8 cellular contexts compared by ENCODE assay signal in the genomic region with DNA sequence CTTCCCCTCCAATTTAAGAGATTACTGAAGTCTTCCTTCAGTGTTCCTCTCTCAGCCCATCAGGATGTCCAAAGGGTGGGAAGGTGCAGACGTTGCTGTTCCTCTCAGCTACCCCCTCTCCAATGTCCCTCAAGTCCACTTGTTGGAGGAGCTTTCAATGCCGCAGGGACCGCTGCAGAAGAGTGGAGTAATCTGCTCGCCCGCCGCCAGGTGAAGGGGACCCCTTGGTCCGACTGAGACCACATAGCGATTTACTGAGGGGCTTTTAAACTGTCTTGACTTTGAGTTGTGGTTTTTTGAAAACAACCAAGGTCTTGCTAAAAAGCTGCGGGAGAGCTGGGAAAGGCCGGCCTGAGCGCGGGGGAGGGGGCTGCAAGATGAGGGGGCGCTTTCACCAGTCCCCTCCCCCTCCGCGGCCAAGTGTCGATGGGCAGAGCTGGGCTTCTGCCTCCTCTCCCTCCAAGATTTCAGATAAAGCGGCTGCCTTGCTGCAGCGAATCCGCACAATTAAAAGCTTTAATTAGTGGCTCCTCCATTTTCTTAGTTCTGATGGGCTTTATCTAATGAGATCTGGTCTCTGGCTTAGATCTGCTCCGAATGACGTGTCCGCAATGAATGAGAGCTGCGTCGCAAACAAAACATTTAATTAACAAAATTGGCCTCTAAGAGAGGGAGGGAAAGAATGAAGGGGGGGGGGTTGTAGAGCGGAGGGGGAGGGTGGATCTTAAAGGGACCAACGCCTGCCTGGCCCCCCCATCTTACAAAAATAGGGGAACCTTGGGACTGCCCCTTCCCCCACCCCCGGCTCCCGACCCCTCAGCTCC. TPM values are rescaled to one million over a fixed set of nuclear protein-coding genes. Genes with fewer than 3 reads are reported as not detected.
DNase-seq lines count a peak whose midpoint lies in the region; ATAC-seq and TF ChIP-seq lines count a peak whose summit lies in the region.

No MANE protein-coding gene starts in this region.

- H3K4me2 ChIP-seq in HCT116 (ENCODE audit: low read length) (peak overlapping the region; percentile 82), PC-9 (peak overlapping the region; percentile 86)

- H3K27me3 ChIP-seq in HCT116 (ENCODE audit: insufficient read depth, low read length) = no peaks in the 10 kb centered on the region
- H3K27me3 ChIP-seq in PC-9 (ENCODE audit: insufficient read depth, low read depth) = no peaks in the 10 kb centered on the region
- H3K27me3 ChIP-seq in right lobe of liver = no peaks in the 10 kb centered on the region

- peak overlapping the region; percentile 71 for H3K4me3 Mint-ChIP-seq in chondrocyte (ENCODE audit: unreplicated experiment)

- H3K9me3 Mint-ChIP-seq in chondrocyte (ENCODE audit: low read depth) = no peaks in the 10 kb centered on the region

- H3K27me3 Mint-ChIP-seq in chondrocyte (ENCODE audit: low read depth) = no peaks in the 10 kb centered on the region

- H3K9me3 ChIP-seq in HCT116 (ENCODE audit: control insufficient read depth in 1 of 2, insufficient read depth in 1 of 2, low read depth in 1 of 2, low read length in 2 of 2) = no peaks in the 10 kb centered on the region
- no peaks in the 10 kb centered on the region for H3K9me3 ChIP-seq in PC-9 (ENCODE audit: insufficient read depth, low read depth)
- H3K9me3 ChIP-seq in right lobe of liver = no peaks in the 10 kb centered on the region

- CTCF ChIA-PET in HCT116 (lab: Charles Lee) = interaction anchor here (0.7 to 1.2 kb wide), 3 partner anchors 8 to 619 kb away, joined by 3 to 5 read pairs (median 3); no protein-coding TSS in a partner anchor
- CTCF ChIA-PET in PC-9 (lab: Charles Lee) = interaction anchor here (0.6 kb wide), 2 partner anchors 220 to 844 kb away, joined by 10 to 11 read pairs; no protein-coding TSS in a partner anchor

- POLR2A ChIA-PET in HCT116 (lab: Charles Lee) = no interaction called here
- POLR2A ChIA-PET in PC-9 (lab: Charles Lee; ENCODE audit: unreplicated experiment) = no interaction called here

- WGBS in right lobe of liver (ENCODE audit: insufficient coverage, low coverage, low lambda C conversion rate, missing lambda C conversion rate) = 28% methylated on average over 14 of the region's 28 CpGs

- no peaks in the 10 kb centered on the region for H4K20me1 ChIP-seq in HCT116 (ENCODE audit: insufficient read depth)
- H4K20me1 ChIP-seq in PC-9 (ENCODE audit: insufficient read depth) = peaks cover 83% of the 10 kb centered on the region

- H3F3A ChIP-seq in PC-9 (ENCODE audit: insufficient read depth, low read depth) = peaks cover 24% of the 10 kb centered on the region

- H3K27ac Mint-ChIP-seq in chondrocyte (ENCODE audit: unreplicated experiment) = peak overlapping the region; percentile 58

- TF ChIP-seq POLR2A in HCT116 (IDR thresholded peaks at IDR 0.05; ENCODE audit: borderline replicate concordance, extremely low read depth, insufficient read depth, insufficient read length) (no peak), right lobe of liver (IDR thresholded peaks at IDR 0.05) (no peak)

- H3K79me2 ChIP-seq in HCT116 (ENCODE audit: insufficient read depth, low read length) (peaks cover 36% of the 10 kb centered on the region), PC-9 (ENCODE audit: low read depth) (peaks cover 96% of the 10 kb centered on the region)

- H3K4me3 ChIP-seq in HCT116 (replicated peaks in 1 of 2; ENCODE audit: low read depth in 1 of 2, low read length in 2 of 2) (peak overlapping the region; percentile 49 to 66), PC-9 (peak overlapping the region; percentile 64), right lobe of liver (peak overlapping the region; percentile 54 to 74 (median 61))

- H2AFZ ChIP-seq in HCT116 (ENCODE audit: low read depth, low read length, poor library complexity, severe bottlenecking) = no peak overlapping the region
- H2AFZ ChIP-seq in PC-9 = no peak overlapping the region

- H3K4me1 ChIP-seq in HCT116 (ENCODE audit: control insufficient read depth in 1 of 2, insufficient read depth in 2 of 2, low read length in 2 of 2) (peaks cover 26 to 41% of the 10 kb centered on the region in 2 experiments), PC-9 (replicated peaks; ENCODE audit: insufficient read depth) (peaks cover 41% of the 10 kb centered on the region), right lobe of liver (peaks cover 0 to 46% (median 14%) of the 10 kb centered on the region in 4 donors)

- RAD21 ChIA-PET in HCT116 (lab: Charles Lee; ENCODE audit: low non-redundant PET in 1 of 2, low total read pairs in 2 of 2, uncharacterized antibody in 2 of 2, unreplicated experiment in 2 of 2) = no interaction called here

- TF ChIP-seq RAD21 in HCT116 (IDR thresholded peaks at IDR 0.05; ENCODE audit: low read depth) = no peak

- peak overlapping the region; percentile 74 for H3K9ac ChIP-seq in HCT116 (ENCODE audit: low read length)

- H3K36me3 ChIP-seq in HCT116 (ENCODE audit: control insufficient read depth in 1 of 2, insufficient read depth in 2 of 2, low read length in 2 of 2) = 0 out of 4 replicates have a peak, but pooled peaks cover 0 to under 1% of the 10 kb centered on the region in 2 experiments
- peaks cover 66% of the 10 kb centered on the region for H3K36me3 ChIP-seq in PC-9 (ENCODE audit: low read depth)
- peaks cover 0 to 8% (median 2%) of the 10 kb centered on the region in 4 donors for H3K36me3 ChIP-seq in right lobe of liver

- H3K27ac ChIP-seq in HCT116 (ENCODE audit: low read depth, low read length) (peak overlapping the region; percentile 62), PC-9 (no peak overlapping the region), right lobe of liver (peak overlapping the region; percentile 72 to 76 (median 75))

- DNase-seq in Daoy (ENCODE audit: low read depth) (peak; percentile 36), HCT116 (ENCODE audit: low read depth, low spot score) (no peak), PC-9 (no peak), chondrocyte (ENCODE audit: low spot score) (no peak), right lobe of liver (peak in 1 of 3 donors; percentile 30), superior temporal gyrus (ENCODE audit: extremely low spot score) (peak; percentile 45)
- DNase-seq in stimulated activated CD4-positive, alpha-beta T cell treated with anti-CD3 and anti-CD28 coated beads, Interleukin-12 subunit alpha, Interleukin-12 subunit beta, amount 100 ng/mL, for 4 hours = no peak

- TF ChIP-seq CTCF in HCT116 (IDR thresholded peaks at IDR 0.05 in 2 of 3, conservative IDR thresholded peaks at IDR 0.05 in 1 of 3; ENCODE audit: borderline replicate concordance in 1 of 3, insufficient read depth in 1 of 3, low read depth in 2 of 3, low read length in 2 of 3) (no peak), PC-9 (conservative IDR thresholded peaks at IDR 0.05) (no peak), chondrocyte (IDR thresholded peaks at IDR 0.05) (no peak), right lobe of liver (IDR thresholded peaks at IDR 0.05) (no peak)

- BruUV-seq in HCT116 (replicated peaks; lab: Mats Ljungman, UMichigan) (TSS peak; percentile 70), PC-9 (replicated peaks; lab: Mats Ljungman, UMichigan) (TSS peak; percentile 33)

- intact Hi-C loops in HCT116 (cut with micrococcal nuclease) (no loop called here), PC-9 (cut with micrococcal nuclease; ENCODE audit: unreplicated experiment) (loop anchor here (5.0 kb wide), 1 partner anchor 473 kb away; no protein-coding TSS in a partner anchor), right lobe of liver (cut with DNase I) (no loop called here)

- peaks cover 56% of the 10 kb centered on the region for H3K4me1 Mint-ChIP-seq in chondrocyte (ENCODE audit: low read depth)

- peak; percentile 6 for ATAC-seq in HCT116
- peak in 2 of 4 donors; percentile 1 for ATAC-seq in right lobe of liver
- ATAC-seq in GM21576 (IDR thresholded peaks at IDR 0.05; ENCODE audit: unreplicated experiment) = no peak

- H3K9me2 ChIP-seq in HCT116 (ENCODE audit: insufficient read depth) = no peaks in the 10 kb centered on the region
- no peaks in the 10 kb centered on the region for H3K9me2 ChIP-seq in PC-9 (ENCODE audit: insufficient read depth)

- H3K36me3 Mint-ChIP-seq in chondrocyte (ENCODE audit: low read depth) = peaks cover under 1% of the 10 kb centered on the region

TF ChIP-seq in HCT116, 20 proteins besides CTCF, POLR2A, EP300 and RAD21:
- no peak for TF ChIP-seq EGR1 (IDR thresholded peaks at IDR 0.05; ENCODE audit: low read depth)
- TF ChIP-seq FOSL1 (IDR thresholded peaks at IDR 0.05; ENCODE audit: low read depth) = no peak

RNA-seq across cellular contexts. Expression of gene LMO4, which starts 5.9 kb away (rescaled TPM):
- total RNA-seq in Daoy (2014; rRNA removed; shearing (Covaris generic)) = 48.4 and 49.8 TPM in 2 replicates
- 38.5 TPM for total RNA-seq in HCT116 (2021; ENCODE audit: unreplicated experiment)
- polyA plus RNA-seq in HCT116 (2012) = 57.8 and 61.8 TPM in 2 replicates
- total RNA-seq in PC-9 (2021) = 37.1 and 47.7 TPM in 2 replicates
- 26.8 to 37.6 TPM (median 36.1 TPM) in 3 replicates for total RNA-seq in chondrocyte
- total RNA-seq in right lobe of liver = 10 to 100 TPM; 12.9 to 18.1 (median 15.4) TPM

Comparison
In these comparisons a context has a peak if more than half of its experiments do, and no peak if none do; other contexts are left out.
1. DNase-seq: peak in Daoy (single experiment) and superior temporal gyrus (single experiment); none in HCT116 (single experiment), PC-9 (0 of 2), chondrocyte (single experiment) and stimulated activated CD4-positive, alpha-beta T cell treated with anti-CD3 and anti-CD28 coated beads, Interleukin-12 subunit alpha, Interleukin-12 subunit beta, amount 100 ng/mL, for 4 hours (single experiment).
2. Peak in every context shown above with its lines, with median percentiles within 50 percentile points of each other: H3K4me3 ChIP-seq.